8 cellular contexts compared by ENCODE assay signal in the genomic region with DNA sequence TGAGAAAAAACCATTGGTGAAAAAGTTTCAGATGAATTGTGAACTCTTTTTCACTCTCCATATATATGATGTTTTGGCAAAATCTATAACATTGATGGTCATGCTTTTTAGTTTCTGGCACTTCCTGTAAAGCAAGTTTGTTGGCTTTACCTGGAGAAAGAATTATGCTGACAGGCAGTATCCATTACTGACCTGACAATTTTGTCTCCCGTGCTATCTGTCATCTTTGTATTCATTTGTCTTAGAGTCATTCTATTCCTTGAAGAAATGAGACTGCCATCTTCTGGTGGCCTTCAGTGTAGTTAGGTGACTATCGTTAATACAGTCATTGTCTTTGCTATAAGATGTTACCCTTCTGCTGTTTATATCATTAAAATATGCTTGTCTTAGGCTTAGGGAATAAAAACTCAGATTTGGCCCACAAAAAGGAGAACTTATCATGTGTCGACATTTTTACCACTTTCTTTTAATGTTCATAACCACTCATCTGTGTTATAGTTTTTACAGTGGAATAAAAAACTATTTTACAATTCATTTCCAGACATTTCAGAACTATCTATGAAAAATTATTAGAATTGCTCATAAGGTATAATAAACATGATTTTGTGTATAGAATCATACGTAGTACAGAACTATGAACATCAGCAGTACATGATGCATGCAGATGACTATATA.
DNase-seq lines count a peak whose midpoint lies in the region; ATAC-seq and TF ChIP-seq lines count a peak whose summit lies in the region.

No MANE protein-coding gene starts in this region.

- no peak overlapping the region for H3K4me3 ChIP-seq in HL-60 (replicated peaks; ENCODE audit: insufficient read depth, low read length)
- no peak overlapping the region for H3K4me3 ChIP-seq in fibroblast of the aortic adventitia (ENCODE audit: low read depth, low read length)
- H3K4me3 ChIP-seq in retinal pigment epithelial cell (ENCODE audit: low read length): no peak overlapping the region
- no peak overlapping the region for H3K4me3 ChIP-seq in ovary

- H3K4me1 ChIP-seq in ovary (ENCODE audit: insufficient read depth): no peaks in the 10 kb centered on the region

- no peaks in the 10 kb centered on the region for H3K27me3 ChIP-seq in HL-60 (ENCODE audit: insufficient read depth, poor library complexity, severe bottlenecking)
- peaks cover 3% of the 10 kb centered on the region for H3K27me3 ChIP-seq in ovary

- H3K27ac ChIP-seq in HL-60 (replicated peaks): no peak overlapping the region
- H3K27ac ChIP-seq in ovary: no peak overlapping the region

- TF ChIP-seq CTCF in HL-60 (IDR thresholded peaks at IDR 0.05; ENCODE audit: insufficient read depth, low read length) (peak; percentile 24), fibroblast of the aortic adventitia (IDR thresholded peaks at IDR 0.05; ENCODE audit: insufficient read depth, low read length) (peak; percentile 56), retinal pigment epithelial cell (conservative IDR thresholded peaks at IDR 0.05; ENCODE audit: low read depth, low read length) (peak; percentile 59), ovary (IDR thresholded peaks at IDR 0.05) (no peak)

- ATAC-seq in GM19463 (IDR thresholded peaks at IDR 0.05; ENCODE audit: unreplicated experiment): peak; percentile 71
- no peak for ATAC-seq in HG02763 (IDR thresholded peaks at IDR 0.05; ENCODE audit: unreplicated experiment)

- DNase-seq in ELR (ENCODE audit: low read depth): peak; percentile 67
- peak in 1 of 2 experiments; percentile 20 for DNase-seq in HL-60 (ENCODE audit: low read depth in 1 of 2, low spot score in 1 of 2)
- peak; percentile 15 for DNase-seq in RPMI8226
- DNase-seq in fibroblast of the aortic adventitia (ENCODE audit: low read depth): peak; percentile 43
- no peak for DNase-seq in retinal pigment epithelial cell (ENCODE audit: low read depth)
- no peak for DNase-seq in ovary

- no peaks in the 10 kb centered on the region for H3K36me3 ChIP-seq in ovary

- intact Hi-C loops in ovary (cut with DNase I): no loop called here

- WGBS in ovary, 3 donors: 40 to 48% (median 45%) methylated on average over 4 of the region's 4 CpGs

- no peak for TF ChIP-seq EP300 in ovary (IDR thresholded peaks at IDR 0.05)

- TF ChIP-seq POLR2A in ovary (IDR thresholded peaks at IDR 0.05): no peak

- H3K9me3 ChIP-seq in ovary: no peaks in the 10 kb centered on the region

Comparison
In these comparisons a context has a peak if more than half of its experiments do, and no peak if none do; other contexts are left out.
1. DNase-seq: peak in ELR (single experiment), RPMI8226 (single experiment) and fibroblast of the aortic adventitia (single experiment); none in retinal pigment epithelial cell (single experiment) and ovary (0 of 5).
2. CTCF ChIP-seq: peak in HL-60 (single experiment), fibroblast of the aortic adventitia (single experiment) and retinal pigment epithelial cell (single experiment); none in ovary (0 of 3).